Comparison of ENCODE assay signal across 2 cellular contexts in the genomic region with DNA sequence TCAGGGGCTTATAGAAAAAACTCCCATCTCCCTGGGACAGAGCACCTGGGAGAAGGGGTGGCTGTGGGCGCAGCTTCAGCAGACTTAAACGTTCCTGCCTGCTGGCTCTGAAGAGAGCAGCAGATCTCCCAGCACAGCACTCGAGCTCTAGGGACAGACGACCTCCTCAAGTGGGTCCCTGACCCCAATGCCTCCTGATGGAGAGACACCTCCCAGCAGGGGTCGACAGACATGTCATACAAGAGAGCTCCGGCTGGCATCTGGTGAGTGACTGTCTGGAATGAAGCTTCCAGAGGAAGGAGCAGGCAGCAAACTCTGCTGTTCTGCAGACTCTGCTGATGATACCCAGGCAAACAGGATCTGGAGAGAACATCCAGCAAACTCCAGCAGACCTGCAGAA. TPM values are rescaled to one million over a fixed set of nuclear protein-coding genes. Genes with fewer than 3 reads are reported as not detected.
"Had no signal": no experiment of that assay in that cellular context is flagged by ENCODE, and none has a peak within 500 bp of the region (broad histone marks: within the 10 kb centered on the region; RNA-seq: fewer than 3 reads in every experiment).

No MANE protein-coding gene starts in this region.

RNA-seq across cellular contexts. Expression of a gene that starts 22.0 kb away (rescaled TPM):
- total RNA-seq: LHCN-M2, MCF 10A had no signal
